Comparison of ENCODE assay signal across 15 cellular contexts in genomic region chr4:1907848-1908525, GRCh38. TPM values are rescaled to one million over a fixed set of nuclear protein-coding genes. Genes with fewer than 3 reads are reported as not detected.
DNase-seq lines count a peak whose midpoint lies in the region; ATAC-seq and TF ChIP-seq lines count a peak whose summit lies in the region.
"Had no signal": no experiment of that assay in that cellular context is flagged by ENCODE, and none has a peak within 500 bp of the region (broad histone marks: within the 10 kb centered on the region; RNA-seq: fewer than 3 reads in every experiment).

No MANE protein-coding gene starts in this region.

- no peak overlapping the region for H3K18ac ChIP-seq in IMR-90 (ENCODE audit: low read depth, low read length)

- CTCF ChIA-PET in IMR-90 (lab: Yijun Ruan, JAX), result interaction anchor here (0.6 to 2.3 kb wide), 2 partner anchors 9 to 160 kb away, joined by 3 to 7 read pairs; no protein-coding TSS in a partner anchor

- H4K91ac ChIP-seq in IMR-90 (ENCODE audit: insufficient read depth, low read depth, low read length), result no peak overlapping the region

- in situ Hi-C loops in IMR-90 (cut with MboI; ENCODE audit: low sequenced_read_pairs), result no loop called here

- no peak for ATAC-seq in IMR-90 (ENCODE audit: low read depth)
- ATAC-seq in activated T-helper 17 cell treated with anti-CD3 and anti-CD28 coated beads, Interleukin-2, amount 50 U/mL, for 72 hours (replicated peaks), result peak; percentile 81
- ATAC-seq in GM21447 (IDR thresholded peaks at IDR 0.05; ENCODE audit: unreplicated experiment), result no peak
- ATAC-seq: naive thymus-derived CD8-positive, alpha-beta T cell had no signal

- DNase-seq in NCI-H748 (lab: John Stamatoyannopoulos, UW; ENCODE audit: unreplicated experiment) (peak; percentile 1), NCI-H748 treated with DMSO at 0.1 percent for 48 hours (lab: John Stamatoyannopoulos, UW) (no peak), IMR-90 (no peak), neural crest cell (ENCODE audit: low read depth, low spot score) (no peak), GM19238 (ENCODE audit: insufficient read length, low spot score) (no peak)
- DNase-seq in stimulated activated CD4-positive, alpha-beta T cell treated with anti-CD3 and anti-CD28 coated beads, Interleukin-2, amount 100 ng/mL, for 48 hours, result no peak
- DNase-seq: activated CD4-positive, CD25-positive, alpha-beta regulatory T cell; activated naive CD4-positive, alpha-beta T cell treated with anti-CD3 and anti-CD28 coated beads for 36 hours; DND-41; MV-4-11; naive thymus-derived CD8-positive, alpha-beta T cell; thyroid gland had no signal

- H3K27me3 Mint-ChIP-seq in activated T-helper 17 cell treated with anti-CD3 and anti-CD28 coated beads, Interleukin-2, amount 50 U/mL, for 72 hours, result no peaks in the 10 kb centered on the region
- no peaks in the 10 kb centered on the region for H3K27me3 Mint-ChIP-seq in neural crest cell (ENCODE audit: low read depth)
- H3K27me3 Mint-ChIP-seq: naive thymus-derived CD8-positive, alpha-beta T cell had no signal

- no peak overlapping the region for H2AK5ac ChIP-seq in IMR-90 (ENCODE audit: low read depth, low read length)

- peaks cover 33% of the 10 kb centered on the region for H3K4me1 Mint-ChIP-seq in activated T-helper 17 cell treated with anti-CD3 and anti-CD28 coated beads, Interleukin-2, amount 50 U/mL, for 72 hours
- peaks cover 20% of the 10 kb centered on the region for H3K4me1 Mint-ChIP-seq in neural crest cell

- no peak overlapping the region for H3K4me2 ChIP-seq in IMR-90 (ENCODE audit: low read depth, low read length)

- no peak for TF ChIP-seq CTCF in IMR-90 (conservative IDR thresholded peaks at IDR 0.05; ENCODE audit: low read depth, low read length)
- no peak for TF ChIP-seq CTCF in neural crest cell (conservative IDR thresholded peaks at IDR 0.05)

- H2BK15ac ChIP-seq in IMR-90 (ENCODE audit: low read depth, low read length), result no peak overlapping the region

- no peak overlapping the region for H3K56ac ChIP-seq in IMR-90 (ENCODE audit: extremely low read depth, insufficient read depth, low read length)

- peaks cover 8% of the 10 kb centered on the region for H3K9me1 ChIP-seq in IMR-90 (ENCODE audit: insufficient read depth, low read length)

- no peak overlapping the region for H2BK20ac ChIP-seq in IMR-90 (ENCODE audit: low read depth, low read length)

- no peak overlapping the region for H4K5ac ChIP-seq in IMR-90 (ENCODE audit: low read depth, low read length)

- H2AFZ ChIP-seq in IMR-90 (replicated peaks; ENCODE audit: low read length, poor library complexity), result no peak overlapping the region

- H2BK120ac ChIP-seq in IMR-90 (ENCODE audit: low read depth, low read length), result no peak overlapping the region

- no TSS peak for BruUV-seq in IMR-90 (replicated peaks; lab: Mats Ljungman, UMichigan)

- no peak overlapping the region for H3K23ac ChIP-seq in IMR-90 (ENCODE audit: low read depth, low read length)

- POLR2A ChIA-PET in IMR-90 (lab: Charles Lee; ENCODE audit: unreplicated experiment), result no interaction called here

- intact Hi-C loops in IMR-90 (cut with micrococcal nuclease), result no loop called here

- no peaks in the 10 kb centered on the region for H3K4me1 ChIP-seq in IMR-90 (ENCODE audit: control insufficient read depth, insufficient read depth, low read length)
- H3K4me1 ChIP-seq: thyroid gland had no signal

- peak overlapping the region; percentile 23 for H3K4me3 Mint-ChIP-seq in activated T-helper 17 cell treated with anti-CD3 and anti-CD28 coated beads, Interleukin-2, amount 50 U/mL, for 72 hours
- H3K4me3 Mint-ChIP-seq in neural crest cell, result no peak overlapping the region
- H3K4me3 Mint-ChIP-seq: activated naive CD4-positive, alpha-beta T cell treated with anti-CD3 and anti-CD28 coated beads for 36 hours; naive thymus-derived CD8-positive, alpha-beta T cell had no signal

- 0 out of 2 replicates have a peak, but pooled peaks cover 6% of the 10 kb centered on the region for H3K36me3 ChIP-seq in IMR-90 (ENCODE audit: control insufficient read depth, insufficient read depth, low read length)
- H3K36me3 ChIP-seq: thyroid gland had no signal

- H3K14ac ChIP-seq in IMR-90 (replicated peaks; ENCODE audit: low read depth, low read length), result no peak overlapping the region

- no peak overlapping the region for H3K4me3 ChIP-seq in IMR-90 (ENCODE audit: insufficient read depth, low read depth, low read length)
- H3K4me3 ChIP-seq: SK-N-MC, thyroid gland had no signal

- peaks cover 40% of the 10 kb centered on the region for H4K20me1 ChIP-seq in IMR-90 (ENCODE audit: insufficient read depth, low read length)

- H3K4ac ChIP-seq in IMR-90 (ENCODE audit: low read depth, low read length), result no peak overlapping the region

- no peak for TF ChIP-seq POLR2A in IMR-90 (IDR thresholded peaks at IDR 0.05; ENCODE audit: low read depth, low read length)

- H4K8ac ChIP-seq in IMR-90 (ENCODE audit: low read depth in 2 of 2, low read length in 2 of 2), result no peak overlapping the region

- 100% methylated on average over 3 of the region's 7 CpGs; no CpG with 5 or more reads in 1 of the 2 experiments for WGBS in IMR-90 (ENCODE audit: extremely low coverage in 2 of 2, insufficient read length in 1 of 2), 2 experiments

- peak overlapping the region; percentile 84 for H3K27ac Mint-ChIP-seq in activated T-helper 17 cell treated with anti-CD3 and anti-CD28 coated beads, Interleukin-2, amount 50 U/mL, for 72 hours
- peak overlapping the region; percentile 36 for H3K27ac Mint-ChIP-seq in neural crest cell (ENCODE audit: unreplicated experiment)
- H3K27ac Mint-ChIP-seq: activated naive CD4-positive, alpha-beta T cell treated with anti-CD3 and anti-CD28 coated beads for 36 hours had no signal

- TF ChIP-seq RAD21 in IMR-90 (IDR thresholded peaks at IDR 0.05; ENCODE audit: low read length), result no peak

- H3K27ac ChIP-seq in IMR-90 (ENCODE audit: insufficient read depth, low read length), result no peak overlapping the region
- H3K27ac ChIP-seq: thyroid gland had no signal

- H3K9ac ChIP-seq in IMR-90 (ENCODE audit: low read depth, low read length), result no peak overlapping the region

- no peaks in the 10 kb centered on the region for H3K27me3 ChIP-seq in IMR-90 (ENCODE audit: control insufficient read depth, insufficient read depth, low read length)
- H3K27me3 ChIP-seq: thyroid gland had no signal

- dilution Hi-C loops in IMR-90 (cut with HindIII; ENCODE audit: low sequenced_read_pairs, unreplicated experiment), result no loop called here

- H3K36me3 Mint-ChIP-seq in activated T-helper 17 cell treated with anti-CD3 and anti-CD28 coated beads, Interleukin-2, amount 50 U/mL, for 72 hours (ENCODE audit: low read depth), result peaks cover 95% of the 10 kb centered on the region
- peaks cover 12% of the 10 kb centered on the region for H3K36me3 Mint-ChIP-seq in neural crest cell (ENCODE audit: low read depth)

- H3K9me3 Mint-ChIP-seq in activated T-helper 17 cell treated with anti-CD3 and anti-CD28 coated beads, Interleukin-2, amount 50 U/mL, for 72 hours, result no peaks in the 10 kb centered on the region
- H3K9me3 Mint-ChIP-seq in neural crest cell, result no peaks in the 10 kb centered on the region
- H3K9me3 Mint-ChIP-seq: activated naive CD4-positive, alpha-beta T cell treated with anti-CD3 and anti-CD28 coated beads for 36 hours; naive thymus-derived CD8-positive, alpha-beta T cell had no signal

- no peaks in the 10 kb centered on the region for H3K9me3 ChIP-seq in IMR-90 (ENCODE audit: control insufficient read depth, insufficient read depth, low read length)
- H3K9me3 ChIP-seq: thyroid gland had no signal

- H2BK5ac ChIP-seq in IMR-90 (ENCODE audit: low read depth, low read length, poor library complexity, severe bottlenecking), result no peak overlapping the region

- peaks cover 40 to 53% of the 10 kb centered on the region in 2 experiments for H3K79me1 ChIP-seq in IMR-90 (ENCODE audit: low read depth in 1 of 2, low read length in 2 of 2)

- H2AK9ac ChIP-seq in IMR-90 (replicated peaks; ENCODE audit: low read depth, low read length, poor library complexity), result peak overlapping the region; percentile 33

TF ChIP-seq in IMR-90, 13 proteins besides CTCF, POLR2A, EP300 and RAD21:
- TF ChIP-seq NFE2L2 (IDR thresholded peaks at IDR 0.05; ENCODE audit: low read depth, low read length) (no peak), MAFK (IDR thresholded peaks at IDR 0.05; ENCODE audit: low read depth, low read length) (no peak), MXI1 (IDR thresholded peaks at IDR 0.05; ENCODE audit: borderline replicate concordance, low read depth, low read length) (no peak), USF2 (IDR thresholded peaks at IDR 0.05; ENCODE audit: low read depth, low read length) (no peak), MAZ (IDR thresholded peaks at IDR 0.05; ENCODE audit: borderline replicate concordance, low read depth, low read length) (no peak)

RNA-seq across cellular contexts. Expression of gene NSD2, which starts 36.8 kb away (rescaled TPM):
- total RNA-seq in IMR-90 (2012; rRNA removed) (62.2 and 68.1 TPM in 2 replicates), neural crest cell (269 and 274 TPM in 2 replicates)
- 29.4 and 35.9 TPM in 2 replicates for polyA plus RNA-seq in IMR-90 (2012; rRNA removed)
- polyA plus RNA-seq in IMR-90 (2012; cell fraction: cytosol; rRNA removed), result 16.7 and 21.3 TPM in 2 replicates
- 73.1 and 75.4 TPM in 2 replicates for polyA plus RNA-seq in IMR-90 (2012; cell fraction: nucleus; rRNA removed; ENCODE audit: low replicate concordance)
- total RNA-seq in activated T-helper 17 cell treated with anti-CD3 and anti-CD28 coated beads, Interleukin-2, amount 50 U/mL, for 72 hours, result 100 to 1,000 TPM; 187 to 239 TPM

RNA-seq across cellular contexts. Expression of gene LETM1, which starts 52.0 kb away (rescaled TPM):
- total RNA-seq in IMR-90 (2012; rRNA removed), result 49.3 and 68.0 TPM in 2 replicates
- 25.0 and 28.2 TPM in 2 replicates for polyA plus RNA-seq in IMR-90 (2012; rRNA removed)
- 14.8 and 16.4 TPM in 2 replicates for polyA plus RNA-seq in IMR-90 (2012; cell fraction: cytosol; rRNA removed)
- polyA plus RNA-seq in IMR-90 (2012; cell fraction: nucleus; rRNA removed; ENCODE audit: low replicate concordance), result 60.7 and 127 TPM in 2 replicates
- total RNA-seq in activated T-helper 17 cell treated with anti-CD3 and anti-CD28 coated beads, Interleukin-2, amount 50 U/mL, for 72 hours, result 10 to 100 TPM; 21.3 to 71.0 TPM
- 59.5 and 60.6 TPM in 2 replicates for total RNA-seq in neural crest cell
